ENCODE assay signal across 17 cellular contexts in the genomic region with DNA sequence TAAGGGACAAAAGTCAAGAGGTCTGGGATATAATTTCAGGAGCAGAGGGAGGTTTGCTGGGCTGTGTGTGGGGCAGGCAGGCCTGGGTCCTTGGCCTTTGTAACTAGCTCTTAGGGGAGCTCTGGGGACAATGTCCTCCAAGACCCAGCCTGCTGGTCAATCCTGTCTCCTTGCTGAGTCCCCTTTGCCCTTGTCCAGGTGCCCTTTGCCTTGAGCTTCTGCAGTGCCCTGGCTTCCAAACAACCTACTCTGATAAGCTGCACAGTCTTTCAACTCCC. TPM values are rescaled to one million over a fixed set of nuclear protein-coding genes. Genes with fewer than 3 reads are reported as not detected.
DNase-seq lines count a peak whose midpoint lies in the region; ATAC-seq and TF ChIP-seq lines count a peak whose summit lies in the region.
"Had no signal": no experiment of that assay in that cellular context is flagged by ENCODE, and none has a peak within 500 bp of the region (broad histone marks: within the 10 kb centered on the region; RNA-seq: fewer than 3 reads in every experiment).

No MANE protein-coding gene starts in this region.

- H3K4me3 ChIP-seq in right cardiac atrium (ENCODE audit: low read length) (no peak overlapping the region), KMS-11 (IDR thresholded peaks at IDR 0.05; ENCODE audit: insufficient read depth, low read depth, low read length) (no peak overlapping the region), parathyroid adenoma (ENCODE audit: low read depth, low read length) (no peak overlapping the region), vagina (no peak overlapping the region)
- H3K4me3 ChIP-seq: HAP-1 had no signal

- no peak overlapping the region for H3K4me2 ChIP-seq in KMS-11
- no peak overlapping the region for H3K4me2 ChIP-seq in parathyroid adenoma (ENCODE audit: low read length)

- H3K9me3 ChIP-seq in right cardiac atrium (ENCODE audit: control insufficient read depth, low read length) (no peaks in the 10 kb centered on the region), parathyroid adenoma (ENCODE audit: control insufficient read depth, low read length) (no peaks in the 10 kb centered on the region), vagina (no peaks in the 10 kb centered on the region)

- no peak overlapping the region for H3K27ac ChIP-seq in right cardiac atrium (ENCODE audit: low read length)
- no peak overlapping the region for H3K27ac ChIP-seq in KMS-11
- no peak overlapping the region for H3K27ac ChIP-seq in parathyroid adenoma
- no peak overlapping the region for H3K27ac ChIP-seq in vagina

- peak overlapping the region; percentile 74; the same call in 1 of the 2 replicates for H2AFZ ChIP-seq in KMS-11 (ENCODE audit: low read depth)
- H2AFZ ChIP-seq in parathyroid adenoma, result peak overlapping the region; percentile 71

- TF ChIP-seq CTCF in KMS-11 (conservative IDR thresholded peaks at IDR 0.05; ENCODE audit: low read depth, low read length) (no peak), parathyroid adenoma (IDR thresholded peaks at IDR 0.05) (no peak), vagina (IDR thresholded peaks at IDR 0.05) (no peak)

- DNase-seq in Right ventricle myocardium inferior (ENCODE audit: missing footprints) (no peak), right cardiac atrium (no peak), left lobe of liver (ENCODE audit: low spot score) (no peak), vagina (ENCODE audit: extremely low spot score in 2 of 2) (no peak), DMS153 treated with DMSO at 0.1 percent for 48 hours (lab: John Stamatoyannopoulos, UW; ENCODE audit: unreplicated experiment) (no peak)
- DNase-seq: NCI-H1092, NCI-H1417 treated with DMSO at 0.1 percent for 48 hours, NCI-H2081, NCI-H2227 treated with DMSO at 0.1 percent for 48 hours, NCI-H69, SHP77 treated with DMSO at 0.1 percent for 48 hours had no signal

- H4K20me1 ChIP-seq in KMS-11 (ENCODE audit: insufficient read depth), result no peaks in the 10 kb centered on the region

- H3K27me3 ChIP-seq in right cardiac atrium (ENCODE audit: control insufficient read depth, insufficient read depth) (no peaks in the 10 kb centered on the region), KMS-11 (ENCODE audit: insufficient read depth, low read depth) (no peaks in the 10 kb centered on the region), parathyroid adenoma (ENCODE audit: control insufficient read depth, insufficient read depth, low read length) (no peaks in the 10 kb centered on the region), vagina (no peaks in the 10 kb centered on the region)

- H3K9ac ChIP-seq in KMS-11 (no peak overlapping the region), parathyroid adenoma (no peak overlapping the region)

- H3K79me2 ChIP-seq in KMS-11 (ENCODE audit: insufficient read depth, low read depth) (no peaks in the 10 kb centered on the region), parathyroid adenoma (no peaks in the 10 kb centered on the region)

- H3K4me1 ChIP-seq in right cardiac atrium (ENCODE audit: control insufficient read depth, insufficient read depth, low read length) (no peaks in the 10 kb centered on the region), KMS-11 (ENCODE audit: low read depth, poor library complexity, severe bottlenecking) (peaks cover 11% of the 10 kb centered on the region), parathyroid adenoma (no peaks in the 10 kb centered on the region), vagina (peaks cover 7% of the 10 kb centered on the region)
- H3K4me1 ChIP-seq: HAP-1 had no signal

- ATAC-seq in Right ventricle myocardium inferior (peak; percentile 17), right cardiac atrium (no peak), left lobe of liver (peak; percentile 42), HG02870 (IDR thresholded peaks at IDR 0.05; ENCODE audit: unreplicated experiment) (no peak)

- no peak for TF ChIP-seq POLR2A in vagina (IDR thresholded peaks at IDR 0.05)

- intact Hi-C loops in Right ventricle myocardium inferior (cut with DNase I), result loop anchor here (5.0 kb wide), 1 partner anchor 70 kb away; no protein-coding TSS in a partner anchor
- intact Hi-C loops in right cardiac atrium (cut with DNase I), result loop anchor here (2.0 to 10.0 kb wide), 3 partner anchors 143 to 147 kb away; no protein-coding TSS in a partner anchor
- intact Hi-C loops in vagina (cut with DNase I), result loop anchor here (5.0 kb wide), 1 partner anchor 145 kb away; no protein-coding TSS in a partner anchor

- H3K36me3 ChIP-seq in KMS-11 (ENCODE audit: insufficient read depth) (no peaks in the 10 kb centered on the region), parathyroid adenoma (ENCODE audit: control insufficient read depth, insufficient read depth, low read length) (no peaks in the 10 kb centered on the region), vagina (no peaks in the 10 kb centered on the region)
- H3K36me3 ChIP-seq: HAP-1 had no signal

RNA-seq across cellular contexts. Expression of gene REEP1, which starts 30.0 kb away (rescaled TPM):
- total RNA-seq in Right ventricle myocardium inferior (23.6 TPM), right cardiac atrium (10 to 100 TPM; 22.5 to 34.4 (median 26.7) TPM), left lobe of liver (0.50 TPM), vagina (13.5 TPM)
- 16.5 TPM for polyA plus RNA-seq in right cardiac atrium
- total RNA-seq: NCI-H460 had no signal
- polyA plus RNA-seq: IgD-negative memory B cell had no signal

Comparison
In these comparisons a context has a peak if more than half of its experiments do, and no peak if none do; other contexts are left out.
1. ATAC-seq: peak in Right ventricle myocardium inferior (single experiment) and left lobe of liver (single experiment); none in right cardiac atrium (0 of 2) and HG02870 (single experiment).